Comparison of ENCODE assay signal across 1 cellular context in genomic region chr1:56414728-56415224, GRCh38.
TF ChIP-seq lines count a peak whose summit lies in the region.

No MANE protein-coding gene starts in this region.

TF ChIP-seq in HepG2, 621 proteins besides CTCF, POLR2A, EP300 and RAD21 (continued from another document and continues in another):
- TF ChIP-seq ZNF280D (CRISPR knock-in tag; IDR thresholded peaks at IDR 0.05) (no peak), RAD51 (IDR thresholded peaks at IDR 0.05; ENCODE audit: borderline replicate concordance) (no peak), TFE3 (CRISPR knock-in tag; IDR thresholded peaks at IDR 0.05) (peak; percentile 98), NFAT5 (CRISPR knock-in tag; IDR thresholded peaks at IDR 0.05) (no peak), LRRFIP1 (CRISPR knock-in tag; conservative IDR thresholded peaks at IDR 0.05) (no peak), ZNF251 (CRISPR knock-in tag; IDR thresholded peaks at IDR 0.05) (no peak), CC2D1A (CRISPR knock-in tag; IDR thresholded peaks at IDR 0.05) (no peak), ATM (IDR thresholded peaks at IDR 0.05; ENCODE audit: borderline replicate concordance) (no peak), MED8 (CRISPR knock-in tag; IDR thresholded peaks at IDR 0.05; ENCODE audit: insufficient replicate concordance) (peak; percentile 78), ZNF20 (CRISPR knock-in tag; IDR thresholded peaks at IDR 0.05) (no peak), ZSCAN29 (CRISPR knock-in tag; conservative IDR thresholded peaks at IDR 0.05) (peak; percentile 91; the same call in 1 of the 2 replicates), BATF2 (CRISPR knock-in tag; IDR thresholded peaks at IDR 0.05) (no peak), ZNF468 (CRISPR knock-in tag; IDR thresholded peaks at IDR 0.05) (no peak), MBD4 (IDR thresholded peaks at IDR 0.05; ENCODE audit: borderline replicate concordance, low read length) (no peak), ZNF609 (CRISPR knock-in tag; IDR thresholded peaks at IDR 0.05; ENCODE audit: borderline replicate concordance) (peak; percentile 95), ZNF33A (CRISPR knock-in tag; IDR thresholded peaks at IDR 0.05; ENCODE audit: borderline replicate concordance) (peak; percentile 48; the same call in 1 of the 2 replicates), AHR (CRISPR knock-in tag; IDR thresholded peaks at IDR 0.05) (no peak; the same call in 1 of the 2 replicates), ARNTL (CRISPR knock-in tag; IDR thresholded peaks at IDR 0.05) (peak; percentile 98), MTF1 (CRISPR knock-in tag; IDR thresholded peaks at IDR 0.05) (no peak), ZNF766 (CRISPR knock-in tag; IDR thresholded peaks at IDR 0.05; ENCODE audit: borderline replicate concordance) (peak; percentile 67; the same call in 1 of the 2 replicates), TRIM24 (CRISPR knock-in tag; IDR thresholded peaks at IDR 0.05) (no peak), BORCS8-MEF2B (CRISPR knock-in tag; IDR thresholded peaks at IDR 0.05) (peak; percentile 62), ELK4 (CRISPR knock-in tag; IDR thresholded peaks at IDR 0.05; ENCODE audit: borderline replicate concordance) (no peak), ZFP62 (CRISPR knock-in tag; IDR thresholded peaks at IDR 0.05) (no peak), SRSF9 (IDR thresholded peaks at IDR 0.05; ENCODE audit: borderline replicate concordance, insufficient read depth, low read depth, low read length, poor library complexity, severe bottlenecking) (no peak), RBAK (CRISPR knock-in tag; IDR thresholded peaks at IDR 0.05) (no peak), ZNF841 (CRISPR knock-in tag; IDR thresholded peaks at IDR 0.05; ENCODE audit: borderline replicate concordance) (no peak), ZNF709 (CRISPR knock-in tag; IDR thresholded peaks at IDR 0.05) (peak; percentile 58; the same call in 1 of the 2 replicates), MTERF4 (CRISPR knock-in tag; IDR thresholded peaks at IDR 0.05) (no peak), SRSF4 (IDR thresholded peaks at IDR 0.05; ENCODE audit: low read depth, low read length, poor library complexity, severe bottlenecking) (no peak), ESRRA (CRISPR knock-in tag; IDR thresholded peaks at IDR 0.05; ENCODE audit: low read depth) (no peak), HNRNPUL1 (IDR thresholded peaks at IDR 0.05; ENCODE audit: low read depth, low read length) (no peak), FUBP1 (CRISPR knock-in tag; IDR thresholded peaks at IDR 0.05; ENCODE audit: borderline replicate concordance) (no peak), SP140L (CRISPR knock-in tag; IDR thresholded peaks at IDR 0.05; ENCODE audit: borderline replicate concordance) (no peak), ELF3 (CRISPR knock-in tag; IDR thresholded peaks at IDR 0.05) (peak; percentile 75), ZNF557 (CRISPR knock-in tag; IDR thresholded peaks at IDR 0.05) (peak; percentile 62; the same call in 1 of the 2 replicates), PHB2 (IDR thresholded peaks at IDR 0.05; ENCODE audit: partially characterized antibody) (no peak)
